Comparison of ENCODE assay signal across 31 cellular contexts in the genomic region with DNA sequence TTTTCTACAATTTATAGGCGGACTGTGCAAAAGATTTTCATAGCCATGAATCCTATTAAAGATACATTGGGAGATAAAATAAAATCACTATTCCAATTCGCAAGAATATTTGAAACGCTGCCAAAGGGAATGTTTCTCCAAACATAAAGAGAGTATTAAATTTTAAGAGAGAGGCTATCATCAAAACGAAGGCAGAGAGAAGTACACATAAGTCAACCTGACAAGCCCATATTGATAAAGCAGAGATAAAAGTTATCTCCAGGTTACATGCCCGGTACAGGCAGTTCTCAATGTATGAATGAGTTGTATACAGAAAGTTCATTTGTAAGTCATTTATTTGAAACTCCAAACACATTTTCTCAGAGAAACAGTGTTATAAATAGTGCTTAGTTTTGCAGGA.
"Had no signal": no experiment of that assay in that cellular context is flagged by ENCODE, and none has a peak within 500 bp of the region (broad histone marks: within the 10 kb centered on the region; RNA-seq: fewer than 3 reads in every experiment).

No MANE protein-coding gene starts in this region.

- ATAC-seq: activated T-cell treated with anti-CD3 and anti-CD28 coated beads, Interleukin-2, amount 50 U/mL, for 72 hours; heart right ventricle; left cardiac atrium; pancreas; psoas muscle; stimulated activated effector memory CD8-positive, alpha-beta T cell treated with anti-CD3 and anti-CD28 coated beads, Interleukin-12 subunit alpha, Interleukin-12 subunit beta, amount 100 ng/mL, for 72 hours had no signal

- H3K4me1 ChIP-seq: adrenal gland, ascending aorta, esophagus squamous epithelium had no signal

- H3K36me3 Mint-ChIP-seq: naive B cell had no signal

- H3K4me3 Mint-ChIP-seq: activated naive CD4-positive, alpha-beta T cell treated with anti-CD3 and anti-CD28 coated beads for 36 hours; activated naive CD8-positive, alpha-beta T cell treated with anti-CD3 and anti-CD28 coated beads for 36 hours; activated T-cell treated with anti-CD3 and anti-CD28 coated beads, Interleukin-2, amount 50 U/mL, for 72 hours; naive B cell; neural crest cell; stimulated activated effector memory CD8-positive, alpha-beta T cell treated with anti-CD3 and anti-CD28 coated beads, Interleukin-12 subunit alpha, Interleukin-12 subunit beta, amount 100 ng/mL, for 72 hours; stimulated activated naive CD8-positive, alpha-beta T cell treated with anti-CD3 and anti-CD28 coated beads, Interleukin-15, Interleukin-2, amounts not matched to agents 100 ng/mL and 50 ng/mL, for 24 hours had no signal

- H3K4me3 ChIP-seq: adrenal gland, ascending aorta, cardiac muscle cell, esophagus squamous epithelium, heart right ventricle, pancreas, psoas muscle, sigmoid colon, thoracic aorta had no signal

- H3K9me3 ChIP-seq: adrenal gland, ascending aorta, esophagus squamous epithelium, heart right ventricle, pancreas, psoas muscle, sigmoid colon, thoracic aorta had no signal

- H3K36me3 ChIP-seq: adrenal gland, ascending aorta, cardiac muscle cell, heart right ventricle, pancreas, sigmoid colon, thoracic aorta had no signal

- H3K27me3 ChIP-seq: adrenal gland, ascending aorta, cardiac muscle cell, esophagus squamous epithelium, heart right ventricle, pancreas, sigmoid colon had no signal

- H3K27ac ChIP-seq: adrenal gland, ascending aorta, cardiac muscle cell, epithelial cell of prostate, esophagus squamous epithelium, heart right ventricle, pancreas, psoas muscle, sigmoid colon, thoracic aorta had no signal

- DNase-seq: activated CD4-positive, alpha-beta T cell treated with anti-CD3 and anti-CD28 coated beads for 4 hours; activated CD4-positive, alpha-beta T cell treated with anti-CD3 and anti-CD28 coated beads, Interleukin-2, amount 50 U/mL, for 4 hours; activated effector memory CD4-positive, alpha-beta T cell treated with anti-CD3 and anti-CD28 coated beads, Interleukin-2, amount 50 U/mL, for 16 hours; activated naive CD4-positive, alpha-beta T cell treated with anti-CD3 and anti-CD28 coated beads for 36 hours; activated naive CD8-positive, alpha-beta T cell treated with anti-CD3 and anti-CD28 coated beads for 36 hours; activated T-cell treated with anti-CD3 and anti-CD28 coated beads for 4 hours; activated T-cell treated with anti-CD3 and anti-CD28 coated beads, Interleukin-2, amount 50 U/mL, for 72 hours; adrenal gland; dermis blood vessel endothelial cell; effector CD4-positive, alpha-beta T cell; esophagus squamous epithelium; foreskin melanocyte; heart right ventricle; left cardiac atrium; mammary epithelial cell; naive B cell; nucleus accumbens; pancreas; psoas muscle; sigmoid colon; small intestine; stimulated activated CD4-positive, alpha-beta T cell treated with anti-CD3 and anti-CD28 coated beads, Interleukin-4, amount 100 ng/mL, for 24 hours; T-helper 1 cell had no signal

- H3K9me3 Mint-ChIP-seq: activated naive CD4-positive, alpha-beta T cell treated with anti-CD3 and anti-CD28 coated beads for 36 hours; activated naive CD8-positive, alpha-beta T cell treated with anti-CD3 and anti-CD28 coated beads for 36 hours; activated T-cell treated with anti-CD3 and anti-CD28 coated beads, Interleukin-2, amount 50 U/mL, for 72 hours; brain; naive B cell; neural crest cell; stimulated activated effector memory CD8-positive, alpha-beta T cell treated with anti-CD3 and anti-CD28 coated beads, Interleukin-12 subunit alpha, Interleukin-12 subunit beta, amount 100 ng/mL, for 72 hours; stimulated activated naive CD8-positive, alpha-beta T cell treated with anti-CD3 and anti-CD28 coated beads, Interleukin-15, Interleukin-2, amounts not matched to agents 100 ng/mL and 50 ng/mL, for 24 hours had no signal

- H3K27ac Mint-ChIP-seq: activated naive CD4-positive, alpha-beta T cell treated with anti-CD3 and anti-CD28 coated beads for 36 hours; activated naive CD8-positive, alpha-beta T cell treated with anti-CD3 and anti-CD28 coated beads for 36 hours; stimulated activated effector memory CD8-positive, alpha-beta T cell treated with anti-CD3 and anti-CD28 coated beads, Interleukin-12 subunit alpha, Interleukin-12 subunit beta, amount 100 ng/mL, for 72 hours; stimulated activated naive CD8-positive, alpha-beta T cell treated with anti-CD3 and anti-CD28 coated beads, Interleukin-15, Interleukin-2, amounts not matched to agents 100 ng/mL and 50 ng/mL, for 24 hours had no signal

- H3K4me1 Mint-ChIP-seq: neural crest cell had no signal

- H3K27me3 Mint-ChIP-seq: activated naive CD8-positive, alpha-beta T cell treated with anti-CD3 and anti-CD28 coated beads for 36 hours; brain; naive B cell; stimulated activated naive CD8-positive, alpha-beta T cell treated with anti-CD3 and anti-CD28 coated beads, Interleukin-15, Interleukin-2, amounts not matched to agents 100 ng/mL and 50 ng/mL, for 24 hours had no signal
